In the genomic region with DNA sequence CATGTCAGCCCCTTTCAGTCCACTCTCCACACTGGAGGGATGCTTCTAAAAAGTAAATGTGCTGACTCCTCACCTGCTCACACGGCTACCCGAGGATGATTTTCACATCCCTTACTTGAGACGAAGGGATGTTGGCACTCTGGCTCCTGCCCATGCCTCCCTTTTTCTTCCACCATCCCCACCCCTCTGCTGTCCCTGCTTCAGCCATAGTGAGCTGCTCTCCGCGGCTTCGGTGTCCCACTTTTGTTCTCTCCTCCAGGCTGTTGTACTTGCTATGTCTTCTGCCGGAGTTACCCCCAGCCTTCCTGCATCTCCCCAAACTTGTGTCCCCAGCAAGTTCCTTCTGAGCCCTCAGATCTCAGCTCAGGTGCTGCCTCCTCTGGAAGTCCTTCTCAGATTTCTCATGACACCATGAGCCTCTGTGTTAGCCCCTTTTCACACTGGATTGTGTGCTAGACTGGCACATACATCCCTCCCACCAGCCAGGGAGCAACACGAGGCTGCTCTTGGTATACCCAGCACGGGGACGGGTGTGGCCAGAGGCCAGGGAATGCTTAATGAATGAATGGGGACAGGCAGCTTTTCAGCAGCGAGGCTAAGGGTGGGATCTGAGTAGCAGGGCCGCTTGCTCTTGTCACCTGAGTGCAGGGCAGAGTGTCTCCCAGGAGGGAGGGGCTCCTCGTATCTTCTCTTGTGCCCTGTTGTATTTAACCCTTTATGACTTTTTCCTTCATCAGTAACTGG, we compare ENCODE assay signal across 16 cellular contexts. TPM values are rescaled to one million over a fixed set of nuclear protein-coding genes. Genes with fewer than 3 reads are reported as not detected.
DNase-seq lines count a peak whose midpoint lies in the region; ATAC-seq and TF ChIP-seq lines count a peak whose summit lies in the region.
"Had no signal": no experiment of that assay in that cellular context is flagged by ENCODE, and none has a peak within 500 bp of the region (broad histone marks: within the 10 kb centered on the region; RNA-seq: fewer than 3 reads in every experiment).

No MANE protein-coding gene starts in this region.

- intact Hi-C loops in dorsolateral prefrontal cortex (cut with DNase I) = loop anchor here (5.0 to 10.0 kb wide), 3 partner anchors 165 to 213 kb away; partner anchors contain the start of genes TTC4 (in 2 of the 2) and PARS2 (in 1 of the 2)

- H3K4me1 ChIP-seq in HEK293 (ENCODE audit: control insufficient read depth, insufficient read depth, low read length) (no peaks in the 10 kb centered on the region), skeletal muscle tissue (ENCODE audit: control insufficient read depth in 3 of 3, insufficient read depth in 3 of 3, low read length in 3 of 3) (peaks cover 38 to 62% (median 48%) of the 10 kb centered on the region in 3 donors)

- CTCF ChIA-PET in HEK293 (lab: Yijun Ruan, JAX) = interaction anchor here (0.6 kb wide), 2 partner anchors 17 to 101 kb away, joined by 3 read pairs; no protein-coding TSS in a partner anchor

- no peaks in the 10 kb centered on the region for H3K9me3 ChIP-seq in HEK293 (ENCODE audit: control insufficient read depth, insufficient read depth, low read depth, low read length)
- no peaks in the 10 kb centered on the region for H3K9me3 ChIP-seq in skeletal muscle tissue (ENCODE audit: control insufficient read depth in 3 of 3, low read length in 3 of 3)

- H3K9ac ChIP-seq in skeletal muscle tissue (ENCODE audit: low read depth in 1 of 3, low read length in 3 of 3) = peak overlapping the region in 2 of 3 donors; percentile 88 to 98

- TF ChIP-seq CTCF in HEK293 (tag by site-specific recombination; IDR thresholded peaks at IDR 0.05) (no peak), dorsolateral prefrontal cortex (IDR thresholded peaks at IDR 0.05 in 54 of 56, conservative IDR thresholded peaks at IDR 0.05 in 2 of 56; ENCODE audit: low read depth in 1 of 56, partially characterized antibody in 56 of 56) (no peak)

- POLR2A ChIA-PET in HEK293 (lab: Yijun Ruan, JAX) = no interaction called here

- DNase-seq in dorsolateral prefrontal cortex (no peak), left kidney (ENCODE audit: low read depth, low spot score) (peak; percentile 28), NCI-H774 (lab: John Stamatoyannopoulos, UW) (no peak)
- DNase-seq in stimulated activated CD4-positive, alpha-beta T cell treated with anti-CD3 and anti-CD28 coated beads, Interleukin-2, amount 100 ng/mL, for 24 hours = no peak
- DNase-seq: activated CD4-positive, alpha-beta T cell treated with anti-CD3 and anti-CD28 coated beads, Interleukin-2, amount 50 U/mL, for 48 hours; AML-193; DMS53; NCI-H1417; NCI-H69; stimulated activated CD4-positive, alpha-beta T cell treated with anti-CD3 and anti-CD28 coated beads, Interleukin-15, amount 100 ng/mL, for 24 hours; T-helper 9 cell had no signal

- no peaks in the 10 kb centered on the region for H3K27me3 ChIP-seq in dorsolateral prefrontal cortex
- no peaks in the 10 kb centered on the region for H3K27me3 ChIP-seq in skeletal muscle tissue (ENCODE audit: control insufficient read depth in 3 of 3, insufficient read depth in 3 of 3, low read length in 3 of 3)

- H3K4me3 ChIP-seq in HEK293 (ENCODE audit: low read depth, low read length) = no peak overlapping the region
- peak overlapping the region in 54 of 59 donors; percentile 14 to 66 (median 51) for H3K4me3 ChIP-seq in dorsolateral prefrontal cortex
- peak overlapping the region; percentile 59 to 91 (median 89) for H3K4me3 ChIP-seq in skeletal muscle tissue (ENCODE audit: low read length in 3 of 3)
- H3K4me3 ChIP-seq: K562 had no signal

- ATAC-seq in GM18517 (IDR thresholded peaks at IDR 0.05; ENCODE audit: unreplicated experiment) (no peak), HG02885 (IDR thresholded peaks at IDR 0.05; ENCODE audit: poor library complexity, unreplicated experiment) (no peak)
- ATAC-seq: K562 had no signal

- H3K27ac ChIP-seq in HEK293 (ENCODE audit: extremely low read depth, low read depth, low read length) (no peak overlapping the region), dorsolateral prefrontal cortex (peak overlapping the region in 43 of 59 donors; percentile 24 to 94 (median 78)), skeletal muscle tissue (ENCODE audit: low read depth, low read length) (peak overlapping the region; percentile 94)

- H3K36me3 ChIP-seq in HEK293 (ENCODE audit: control insufficient read depth in 2 of 2, insufficient read depth in 1 of 2, low read length in 2 of 2) = no peaks in the 10 kb centered on the region
- H3K36me3 ChIP-seq in skeletal muscle tissue (ENCODE audit: control insufficient read depth in 3 of 3, insufficient read depth in 3 of 3, low read length in 3 of 3) = peaks cover 0 to 5% (median 0%) of the 10 kb centered on the region in 3 donors

TF ChIP-seq in HEK293, 187 proteins besides CTCF, POLR2A, EP300 and RAD21:
- TF ChIP-seq ZNF140 (tag by site-specific recombination; IDR thresholded peaks at IDR 0.05) = no peak
- 0 out of 2 replicates have a peak, but pooled peaks have one; percentile 20 for TF ChIP-seq ZBTB17 (tag by site-specific recombination; IDR thresholded peaks at IDR 0.05)
- TF ChIP-seq ZNF112 (tag by site-specific recombination; IDR thresholded peaks at IDR 0.05) = no peak
TF ChIP-seq in HEK293: peak in this region for 1.

RNA-seq across cellular contexts. Expression of gene ACOT11, which starts 1.3 kb away (rescaled TPM):
- total RNA-seq in dorsolateral prefrontal cortex = 10 to 100 TPM; 13.3 to 66.0 (median 31.4) TPM
- 4.7 TPM for total RNA-seq in skeletal muscle tissue
